1 cellular context compared by ENCODE assay signal in the genomic region with DNA sequence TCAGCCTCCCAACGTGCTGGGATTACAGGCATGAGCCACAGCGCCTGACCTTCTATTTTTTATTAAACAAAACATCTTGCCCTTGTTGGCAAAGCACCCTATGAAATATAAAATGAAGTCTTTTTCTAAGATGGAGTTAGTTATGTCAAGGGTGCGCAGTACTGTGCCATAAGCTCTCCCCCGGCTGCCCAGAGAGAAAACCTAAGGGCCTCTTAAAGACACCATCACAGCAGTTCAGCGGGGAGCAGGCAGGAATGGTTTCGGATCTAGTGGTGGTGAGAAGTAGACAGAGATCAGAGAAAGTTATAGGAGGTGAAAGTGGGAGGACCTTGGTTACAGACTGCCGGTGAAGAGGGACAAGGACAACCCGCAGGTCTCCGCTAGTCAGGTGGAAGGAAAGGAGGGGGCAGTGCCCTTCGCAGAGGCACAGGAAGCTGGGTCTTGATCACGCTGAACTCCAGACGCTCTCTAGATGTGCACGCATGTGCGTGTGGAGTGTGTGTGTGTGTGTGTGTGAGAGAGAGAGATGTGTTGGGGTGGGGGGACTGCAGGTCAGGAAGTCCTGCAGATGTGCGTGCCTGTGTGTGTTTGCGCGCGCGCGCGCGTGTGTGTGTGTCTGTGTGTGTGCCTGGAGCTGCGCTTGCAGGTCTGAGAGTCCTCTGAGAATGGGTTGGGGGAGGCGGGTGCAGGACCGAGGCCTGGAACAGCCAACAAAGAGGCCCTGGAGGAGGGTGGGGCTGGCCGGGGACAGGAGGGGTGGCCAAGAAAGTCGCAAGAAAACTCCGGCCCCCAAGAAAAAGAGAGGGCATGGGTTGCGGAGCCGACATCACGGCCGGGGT.
TF ChIP-seq lines count a peak whose summit lies in the region.

No MANE protein-coding gene starts in this region.

TF ChIP-seq in endothelial cell of umbilical vein, 7 proteins besides CTCF, POLR2A, EP300 and RAD21:
- no peak for TF ChIP-seq MAX (IDR thresholded peaks at IDR 0.05; ENCODE audit: insufficient read depth, insufficient read length)
- no peak for TF ChIP-seq FOS (IDR thresholded peaks at IDR 0.05; ENCODE audit: borderline replicate concordance, insufficient read depth, low read length)
- no peak for TF ChIP-seq EZH2 (IDR thresholded peaks at IDR 0.05; ENCODE audit: borderline replicate concordance, low read depth, low read length, severe bottlenecking)
- peak; percentile 27 for TF ChIP-seq MYC (IDR thresholded peaks at IDR 0.05; ENCODE audit: low read depth, low read length)
- TF ChIP-seq JUN (IDR thresholded peaks at IDR 0.05; ENCODE audit: borderline replicate concordance, insufficient read depth, insufficient read length, low read depth) = no peak
- TF ChIP-seq GATA2 (IDR thresholded peaks at IDR 0.05; ENCODE audit: insufficient read depth, insufficient read length, low read depth, low read length) = no peak
